ENCODE assay signal across 18 cellular contexts in genomic region chr2:241932895-241933174, GRCh38.
DNase-seq lines count a peak whose midpoint lies in the region; ATAC-seq and TF ChIP-seq lines count a peak whose summit lies in the region.
"Had no signal": no experiment of that assay in that cellular context is flagged by ENCODE, and none has a peak within 500 bp of the region (broad histone marks: within the 10 kb centered on the region; RNA-seq: fewer than 3 reads in every experiment).

No MANE protein-coding gene starts in this region.

- no peak for ATAC-seq in body of pancreas
- ATAC-seq in mucosa of descending colon: peak; percentile 40
- ATAC-seq in stimulated activated naive B cell treated with anti-CD40 and anti-IgM and Interleukin-4, amounts not matched to agents 10 μg/mL and 1 μg/mL and 100 μg/mL, for 72 hours (replicated peaks): no peak
- no peak for ATAC-seq in GM21381 (IDR thresholded peaks at IDR 0.05; ENCODE audit: unreplicated experiment)

- H3K27ac ChIP-seq in body of pancreas (peak overlapping the region; percentile 72 to 85 (median 76)), temporal lobe (ENCODE audit: low read depth, low read length) (peak overlapping the region; percentile 32)
- H3K27ac ChIP-seq: epithelial cell of prostate had no signal

- H3K36me3 ChIP-seq in body of pancreas (replicated peaks in 1 of 2; ENCODE audit: insufficient read depth in 1 of 2, low read depth in 2 of 2): no peaks in the 10 kb centered on the region
- H3K36me3 ChIP-seq in mucosa of descending colon (ENCODE audit: low read depth): no peaks in the 10 kb centered on the region
- H3K36me3 ChIP-seq: BE2C had no signal

- TF ChIP-seq CTCF in body of pancreas (IDR thresholded peaks at IDR 0.05): no peak
- TF ChIP-seq CTCF in mucosa of descending colon (IDR thresholded peaks at IDR 0.05): no peak

- H3K4me3 Mint-ChIP-seq in T-helper 2 cell treated with Interferon-gamma antibody and Interleukin-4, amounts not matched to agents 5 μg/mL and 100 μg/mL, for 36 hours: no peak overlapping the region
- H3K4me3 Mint-ChIP-seq in stimulated activated naive B cell treated with anti-CD40 and anti-IgM and Interleukin-4, amounts not matched to agents 10 μg/mL and 1 μg/mL and 100 μg/mL, for 72 hours: no peak overlapping the region
- H3K4me3 Mint-ChIP-seq: activated naive CD4-positive, alpha-beta T cell treated with anti-CD3 and anti-CD28 coated beads, Interleukin-2, amount 10 ng/mL, durations not matched to agents 7 days and 5 days; dendritic cell treated with granulocyte-macrophage colony-stimulating factor and Interleukin-4, amounts not matched to agents 40 ng/mL and 50 ng/mL, for 4 days had no signal

- peaks cover 4% of the 10 kb centered on the region for H3K9me3 Mint-ChIP-seq in T-helper 2 cell treated with Interferon-gamma antibody and Interleukin-4, amounts not matched to agents 5 μg/mL and 100 μg/mL, for 36 hours
- H3K9me3 Mint-ChIP-seq in stimulated activated naive B cell treated with anti-CD40 and anti-IgM and Interleukin-4, amounts not matched to agents 10 μg/mL and 1 μg/mL and 100 μg/mL, for 72 hours: no peaks in the 10 kb centered on the region
- H3K9me3 Mint-ChIP-seq: dendritic cell treated with granulocyte-macrophage colony-stimulating factor and Interleukin-4, amounts not matched to agents 40 ng/mL and 50 ng/mL, for 4 days had no signal

- H3K4me1 Mint-ChIP-seq in T-helper 2 cell treated with Interferon-gamma antibody and Interleukin-4, amounts not matched to agents 5 μg/mL and 100 μg/mL, for 36 hours (ENCODE audit: low read depth): peaks cover 7% of the 10 kb centered on the region
- H3K4me1 Mint-ChIP-seq in stimulated activated naive B cell treated with anti-CD40 and anti-IgM and Interleukin-4, amounts not matched to agents 10 μg/mL and 1 μg/mL and 100 μg/mL, for 72 hours: peaks cover 0 to 5% of the 10 kb centered on the region in 2 donors

- H3K9me3 ChIP-seq in body of pancreas: no peaks in the 10 kb centered on the region
- no peaks in the 10 kb centered on the region for H3K9me3 ChIP-seq in mucosa of descending colon

- no peaks in the 10 kb centered on the region for H3K27me3 ChIP-seq in body of pancreas
- H3K27me3 ChIP-seq: BE2C had no signal

- H3K36me3 Mint-ChIP-seq in T-helper 2 cell treated with Interferon-gamma antibody and Interleukin-4, amounts not matched to agents 5 μg/mL and 100 μg/mL, for 36 hours (ENCODE audit: low read depth): no peaks in the 10 kb centered on the region
- H3K36me3 Mint-ChIP-seq in stimulated activated naive B cell treated with anti-CD40 and anti-IgM and Interleukin-4, amounts not matched to agents 10 μg/mL and 1 μg/mL and 100 μg/mL, for 72 hours: peaks cover 16 to 20% of the 10 kb centered on the region in 2 donors

- H3K4me3 ChIP-seq in body of pancreas: no peak overlapping the region
- no peak overlapping the region for H3K4me3 ChIP-seq in mucosa of descending colon

- 75 to 82% methylated on average over 4 to 10 of the region's 11 CpGs for WGBS in body of pancreas, 2 donors

- no peak for DNase-seq in T-helper 2 cell treated with Interferon-gamma antibody and Interleukin-4, amounts not matched to agents 5 μg/mL and 100 μg/mL, for 36 hours (ENCODE audit: low spot score)
- DNase-seq in T-helper 2 cell: no peak
- DNase-seq in body of pancreas: peak in 2 of 4 donors; percentile 23 to 38
- no peak for DNase-seq in mucosa of descending colon
- DNase-seq in stimulated activated naive B cell treated with anti-CD40 and anti-IgM and Interleukin-4, amounts not matched to agents 10 μg/mL and 1 μg/mL and 100 μg/mL, for 72 hours: no peak
- no peak for DNase-seq in NCI-H345 (lab: John Stamatoyannopoulos, UW)
- DNase-seq: activated naive CD4-positive, alpha-beta T cell treated with anti-CD3 and anti-CD28 coated beads, Interleukin-2, amount 10 ng/mL, durations not matched to agents 7 days and 5 days; BE2C; H7; IMR-90; NCI-H2029 treated with DMSO at 0.1 percent for 48 hours; SHP77; stimulated activated CD4-positive, alpha-beta T cell treated with anti-CD3 and anti-CD28 coated beads, Interleukin-4, amount 100 ng/mL, for 1 hour; T1000 had no signal

- H3K27me3 Mint-ChIP-seq in T-helper 2 cell treated with Interferon-gamma antibody and Interleukin-4, amounts not matched to agents 5 μg/mL and 100 μg/mL, for 36 hours (ENCODE audit: low read depth): no peaks in the 10 kb centered on the region
- H3K27me3 Mint-ChIP-seq in stimulated activated naive B cell treated with anti-CD40 and anti-IgM and Interleukin-4, amounts not matched to agents 10 μg/mL and 1 μg/mL and 100 μg/mL, for 72 hours: no peaks in the 10 kb centered on the region
- H3K27me3 Mint-ChIP-seq: activated naive CD4-positive, alpha-beta T cell treated with anti-CD3 and anti-CD28 coated beads, Interleukin-2, amount 10 ng/mL, durations not matched to agents 7 days and 5 days; dendritic cell treated with granulocyte-macrophage colony-stimulating factor and Interleukin-4, amounts not matched to agents 40 ng/mL and 50 ng/mL, for 4 days had no signal

- H3K4me1 ChIP-seq in body of pancreas (peaks cover 39% of the 10 kb centered on the region), mucosa of descending colon (ENCODE audit: low read depth) (peaks cover 11% of the 10 kb centered on the region)

- no peak for TF ChIP-seq POLR2A in body of pancreas (IDR thresholded peaks at IDR 0.05)

- peak overlapping the region; percentile 63 for H3K27ac Mint-ChIP-seq in T-helper 2 cell treated with Interferon-gamma antibody and Interleukin-4, amounts not matched to agents 5 μg/mL and 100 μg/mL, for 36 hours
- no peak overlapping the region for H3K27ac Mint-ChIP-seq in stimulated activated naive B cell treated with anti-CD40 and anti-IgM and Interleukin-4, amounts not matched to agents 10 μg/mL and 1 μg/mL and 100 μg/mL, for 72 hours
- H3K27ac Mint-ChIP-seq: dendritic cell treated with granulocyte-macrophage colony-stimulating factor and Interleukin-4, amounts not matched to agents 40 ng/mL and 50 ng/mL, for 4 days had no signal

- intact Hi-C loops in body of pancreas (cut with DNase I): no loop called here
- intact Hi-C loops in mucosa of descending colon (cut with DNase I, micrococcal nuclease): no loop called here
